ENCODE assay signal across 28 cellular contexts in genomic region chr13:96851856-96852255, GRCh38.
"Had no signal": no experiment of that assay in that cellular context is flagged by ENCODE, and none has a peak within 500 bp of the region (broad histone marks: within the 10 kb centered on the region; RNA-seq: fewer than 3 reads in every experiment).

No MANE protein-coding gene starts in this region.

- H3K27me3 Mint-ChIP-seq: dendritic cell treated with granulocyte-macrophage colony-stimulating factor and Interleukin-4, amounts not matched to agents 40 ng/mL and 50 ng/mL, for 4 days; naive thymus-derived CD8-positive, alpha-beta T cell; stimulated activated memory B cell treated with anti-CD40 and anti-IgM and Interleukin-4, amounts not matched to agents 10 μg/mL and 1 μg/mL and 100 μg/mL, for 72 hours; stimulated activated naive CD8-positive, alpha-beta T cell treated with anti-CD3 and anti-CD28 coated beads, Interleukin-15, Interleukin-2, amounts not matched to agents 100 ng/mL and 50 ng/mL, for 24 hours had no signal

- H3K36me3 ChIP-seq: heart left ventricle, prostate gland, spleen, tibial nerve, upper lobe of right lung, vagina had no signal

- H3K4me3 Mint-ChIP-seq: dendritic cell treated with granulocyte-macrophage colony-stimulating factor and Interleukin-4, amounts not matched to agents 40 ng/mL and 50 ng/mL, for 4 days; endodermal cell; naive thymus-derived CD8-positive, alpha-beta T cell; neural crest cell; stimulated activated memory B cell treated with anti-CD40 and anti-IgM and Interleukin-4, amounts not matched to agents 10 μg/mL and 1 μg/mL and 100 μg/mL, for 72 hours; stimulated activated naive CD8-positive, alpha-beta T cell treated with anti-CD3 and anti-CD28 coated beads, Interleukin-15, Interleukin-2, amounts not matched to agents 100 ng/mL and 50 ng/mL, for 24 hours had no signal

- H3K4me1 Mint-ChIP-seq: naive thymus-derived CD8-positive, alpha-beta T cell; neural crest cell; stimulated activated memory B cell treated with anti-CD40 and anti-IgM and Interleukin-4, amounts not matched to agents 10 μg/mL and 1 μg/mL and 100 μg/mL, for 72 hours had no signal

- FAIRE-seq: colon, endothelial cell of umbilical vein, islet of Langerhans had no signal

- DNase-seq: endodermal cell; erythroblast; foreskin keratinocyte; heart left ventricle; hippocampal formation; kidney glomerular epithelial cell; mammary epithelial cell; mucosa of descending colon; naive thymus-derived CD8-positive, alpha-beta T cell; occipital lobe; spleen; stimulated activated CD4-positive, alpha-beta T cell treated with anti-CD3 and anti-CD28 coated beads, Interleukin-15, amount 100 ng/mL, for 24 hours; stimulated activated CD4-positive, alpha-beta T cell treated with anti-CD3 and anti-CD28 coated beads, Interleukin-1b, Interleukin-23, amount 100 ng/mL, for 48 hours; stimulated activated CD4-positive, alpha-beta T cell treated with anti-CD3 and anti-CD28 coated beads, Interleukin-4, amount 100 ng/mL, for 24 hours; upper lobe of right lung had no signal

- H3K9ac ChIP-seq: parathyroid adenoma had no signal

- H3K27ac ChIP-seq: foreskin keratinocyte, heart left ventricle, parathyroid adenoma, prostate gland, spleen, tibial nerve, upper lobe of right lung, vagina had no signal

- H3K9me3 Mint-ChIP-seq: stimulated activated memory B cell treated with anti-CD40 and anti-IgM and Interleukin-4, amounts not matched to agents 10 μg/mL and 1 μg/mL and 100 μg/mL, for 72 hours; stimulated activated naive CD8-positive, alpha-beta T cell treated with anti-CD3 and anti-CD28 coated beads, Interleukin-15, Interleukin-2, amounts not matched to agents 100 ng/mL and 50 ng/mL, for 24 hours had no signal

- H3K27me3 ChIP-seq: foreskin keratinocyte, heart left ventricle, spleen, tibial nerve, upper lobe of right lung, vagina had no signal

- H3K36me3 Mint-ChIP-seq: naive thymus-derived CD8-positive, alpha-beta T cell; stimulated activated memory B cell treated with anti-CD40 and anti-IgM and Interleukin-4, amounts not matched to agents 10 μg/mL and 1 μg/mL and 100 μg/mL, for 72 hours had no signal

- H3K9me3 ChIP-seq: heart left ventricle, mucosa of descending colon, prostate gland, tibial nerve, upper lobe of right lung, vagina had no signal

- H2AFZ ChIP-seq: parathyroid adenoma had no signal

- H3K27ac Mint-ChIP-seq: dendritic cell treated with granulocyte-macrophage colony-stimulating factor and Interleukin-4, amounts not matched to agents 40 ng/mL and 50 ng/mL, for 4 days; endodermal cell; naive thymus-derived CD8-positive, alpha-beta T cell; stimulated activated memory B cell treated with anti-CD40 and anti-IgM and Interleukin-4, amounts not matched to agents 10 μg/mL and 1 μg/mL and 100 μg/mL, for 72 hours; stimulated activated naive CD8-positive, alpha-beta T cell treated with anti-CD3 and anti-CD28 coated beads, Interleukin-15, Interleukin-2, amounts not matched to agents 100 ng/mL and 50 ng/mL, for 24 hours had no signal

- H3K4me1 ChIP-seq: foreskin keratinocyte, heart left ventricle, parathyroid adenoma, prostate gland, spleen, tibial nerve, upper lobe of right lung, vagina had no signal

- H3K4me3 ChIP-seq: heart left ventricle, mucosa of descending colon, prostate gland, spleen, tibial nerve, upper lobe of right lung, vagina had no signal

- H3K79me2 ChIP-seq: parathyroid adenoma had no signal

- ATAC-seq: foreskin keratinocyte; heart left ventricle; left lobe of liver; mucosa of descending colon; naive thymus-derived CD8-positive, alpha-beta T cell; sciatic nerve; stimulated activated memory B cell treated with anti-CD40 and anti-IgM and Interleukin-4, amounts not matched to agents 10 μg/mL and 1 μg/mL and 100 μg/mL, for 72 hours; upper lobe of right lung had no signal
